In the genomic region with DNA sequence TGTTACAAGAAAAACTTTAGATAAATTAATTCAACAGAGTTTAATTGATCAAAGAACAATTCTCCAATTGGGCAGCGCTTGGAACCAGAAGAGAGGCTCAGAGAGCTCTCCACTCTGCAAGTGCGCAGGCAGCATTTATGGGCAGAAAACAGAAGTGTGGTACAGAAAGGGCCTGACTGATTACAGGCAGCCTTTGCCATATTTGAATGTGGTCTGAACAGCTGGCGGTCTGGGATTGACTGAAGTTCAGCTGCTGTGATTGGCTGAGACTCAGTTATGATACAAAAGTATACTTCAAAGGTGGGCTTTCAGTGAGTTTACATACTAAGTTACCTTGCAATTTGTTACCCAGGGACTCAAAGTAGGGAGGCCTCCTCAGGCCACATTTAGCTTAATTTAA, we compare ENCODE assay signal across 16 cellular contexts.
DNase-seq lines count a peak whose midpoint lies in the region; ATAC-seq and TF ChIP-seq lines count a peak whose summit lies in the region.
"Had no signal": no experiment of that assay in that cellular context is flagged by ENCODE, and none has a peak within 500 bp of the region (broad histone marks: within the 10 kb centered on the region; RNA-seq: fewer than 3 reads in every experiment).

No MANE protein-coding gene starts in this region.

- H3K4me1 Mint-ChIP-seq in natural killer cell = peaks cover 51 to 66% of the 10 kb centered on the region in 2 donors
- peaks cover 25% of the 10 kb centered on the region for H3K4me1 Mint-ChIP-seq in neural progenitor cell

- H3K36me3 ChIP-seq in neural progenitor cell = no peaks in the 10 kb centered on the region
- H3K36me3 ChIP-seq: colonic mucosa, ovary, SJCRH30 had no signal

- no peaks in the 10 kb centered on the region for H3K79me2 ChIP-seq in neural progenitor cell (ENCODE audit: low read depth)

- no peaks in the 10 kb centered on the region for H3K27me3 ChIP-seq in neural progenitor cell
- H3K27me3 ChIP-seq: colonic mucosa, ovary, SJCRH30 had no signal

- H3K27ac ChIP-seq in neural progenitor cell = no peak overlapping the region
- H3K27ac ChIP-seq: colonic mucosa, ovary, SJCRH30 had no signal

- no peak for TF ChIP-seq CTCF in natural killer cell (IDR thresholded peaks at IDR 0.05)
- TF ChIP-seq CTCF in neural progenitor cell (IDR thresholded peaks at IDR 0.05) = no peak

- no peak overlapping the region for H3K9ac ChIP-seq in neural progenitor cell

- intact Hi-C loops in natural killer cell (cut with micrococcal nuclease) = loop anchor here (5.0 kb wide), 1 partner anchor 42 kb away; no protein-coding TSS in a partner anchor

- no peaks in the 10 kb centered on the region for H3F3A ChIP-seq in neural progenitor cell (ENCODE audit: low read depth)

- no peaks in the 10 kb centered on the region for H3K27me3 Mint-ChIP-seq in natural killer cell (ENCODE audit: low read depth in 2 of 2)
- H3K27me3 Mint-ChIP-seq in neural progenitor cell (ENCODE audit: insufficient read depth, low read depth) = no peaks in the 10 kb centered on the region
- H3K27me3 Mint-ChIP-seq: type B pancreatic cell had no signal

- no peak overlapping the region for H3K4me3 ChIP-seq in neural progenitor cell
- H3K4me3 ChIP-seq: colonic mucosa, ovary, SJCRH30 had no signal

- H2AFZ ChIP-seq in neural progenitor cell (replicated peaks) = no peak overlapping the region

- no peaks in the 10 kb centered on the region for H4K20me1 ChIP-seq in neural progenitor cell (ENCODE audit: low read depth)

- DNase-seq in natural killer cell (no peak), activated T-cell treated with anti-CD3 and anti-CD28 coated beads for 4 hours (no peak), neural progenitor cell (ENCODE audit: low spot score) (no peak)
- DNase-seq: activated naive CD4-positive, alpha-beta T cell treated with anti-CD3 and anti-CD28 coated beads, Interleukin-2, amount 50 U/mL, for 16 hours; colonic mucosa; foreskin fibroblast; NCI-H446; ovary had no signal

- H3K36me3 Mint-ChIP-seq in natural killer cell (no peaks in the 10 kb centered on the region), neural progenitor cell (no peaks in the 10 kb centered on the region)
- H3K36me3 Mint-ChIP-seq: type B pancreatic cell had no signal

- no peaks in the 10 kb centered on the region for H3K9me3 ChIP-seq in neural progenitor cell (ENCODE audit: low read depth)
- H3K9me3 ChIP-seq: colonic mucosa, ovary, SJCRH30 had no signal

- no peaks in the 10 kb centered on the region for H3K9me3 Mint-ChIP-seq in natural killer cell
- H3K9me3 Mint-ChIP-seq in neural progenitor cell = no peaks in the 10 kb centered on the region
- H3K9me3 Mint-ChIP-seq: type B pancreatic cell had no signal

- no peak overlapping the region for H3K4me2 ChIP-seq in neural progenitor cell

- no peaks in the 10 kb centered on the region for H3K4me1 ChIP-seq in neural progenitor cell
- H3K4me1 ChIP-seq: colonic mucosa, SJCRH30 had no signal

- H3K27ac Mint-ChIP-seq in natural killer cell (peak overlapping the region; percentile 81 to 84), neural progenitor cell (no peak overlapping the region)
- H3K27ac Mint-ChIP-seq: type B pancreatic cell had no signal

- no peak overlapping the region for H3K4me3 Mint-ChIP-seq in natural killer cell
- H3K4me3 Mint-ChIP-seq in neural progenitor cell = no peak overlapping the region
- H3K4me3 Mint-ChIP-seq: type B pancreatic cell had no signal

- ATAC-seq in GM18870 (IDR thresholded peaks at IDR 0.05; ENCODE audit: unreplicated experiment) (peak; percentile 45), GM21515 (IDR thresholded peaks at IDR 0.05; ENCODE audit: unreplicated experiment) (peak; percentile 57), HG03159 (IDR thresholded peaks at IDR 0.05; ENCODE audit: unreplicated experiment) (peak; percentile 68), natural killer cell (no peak), GM18867 (IDR thresholded peaks at IDR 0.05; ENCODE audit: unreplicated experiment) (no peak), GM18858 (IDR thresholded peaks at IDR 0.05; ENCODE audit: unreplicated experiment) (no peak)
- ATAC-seq: activated CD4-positive, CD25-positive, alpha-beta regulatory T cell treated with anti-CD3 and anti-CD28 coated beads, Interleukin-2, amount 50 U/mL, for 24 hours had no signal

Comparison
In these comparisons a context has a peak if more than half of its experiments do, and no peak if none do; other contexts are left out.
1. ATAC-seq: peak in GM18870 (single experiment), GM21515 (single experiment) and HG03159 (single experiment); none in natural killer cell (0 of 3), GM18867 (single experiment) and GM18858 (single experiment).